ENCODE assay signal across 9 cellular contexts in the genomic region with DNA sequence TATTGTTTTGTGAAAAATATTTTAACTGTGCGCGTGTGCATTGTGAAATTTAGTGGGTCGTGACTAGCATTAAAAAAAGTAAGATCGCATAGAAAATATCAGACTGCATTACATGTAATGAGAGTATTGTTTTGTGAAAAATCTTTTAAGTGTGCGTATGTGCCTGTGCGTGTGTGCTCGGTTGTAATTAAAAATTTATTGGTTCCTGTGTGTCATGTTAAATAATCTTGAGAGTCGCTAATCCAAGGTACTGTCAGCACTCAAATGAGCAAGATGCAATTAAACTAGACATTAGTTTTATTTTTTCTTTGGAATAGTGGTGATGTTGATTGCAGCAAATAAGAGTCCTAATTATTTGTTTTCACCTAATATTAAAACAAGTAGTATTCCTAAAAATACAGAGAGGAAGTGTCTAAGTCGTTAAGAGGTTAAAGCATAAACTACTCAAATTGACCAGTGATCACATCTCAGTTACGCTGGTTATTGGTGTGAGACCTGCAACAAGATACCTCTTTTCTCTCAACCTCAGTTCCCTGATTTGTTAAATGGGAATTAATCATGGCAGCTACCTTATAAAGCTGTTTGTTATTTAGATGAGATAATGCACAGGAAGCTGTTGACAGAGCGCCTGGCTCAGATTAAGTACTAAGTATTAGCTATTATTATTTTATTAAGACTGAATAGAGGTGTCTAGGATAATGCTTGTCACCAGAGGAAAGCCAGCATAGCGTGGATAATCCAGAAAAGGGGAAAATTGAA. TPM values are rescaled to one million over a fixed set of nuclear protein-coding genes. Genes with fewer than 3 reads are reported as not detected.
DNase-seq lines count a peak whose midpoint lies in the region; ATAC-seq and TF ChIP-seq lines count a peak whose summit lies in the region.
"Had no signal": no experiment of that assay in that cellular context is flagged by ENCODE, and none has a peak within 500 bp of the region (broad histone marks: within the 10 kb centered on the region; RNA-seq: fewer than 3 reads in every experiment).

No MANE protein-coding gene starts in this region.

- H3K4me1 ChIP-seq in adrenal gland (replicated peaks in 1 of 2): no peaks in the 10 kb centered on the region

- H3K9me3 Mint-ChIP-seq in activated CD4-positive, alpha-beta T cell treated with anti-CD3 and anti-CD28 coated beads, Interleukin-2, amount 10 ng/mL, durations not matched to agents 7 days and 5 days: no peaks in the 10 kb centered on the region
- H3K9me3 Mint-ChIP-seq in osteocyte (ENCODE audit: unreplicated experiment): no peaks in the 10 kb centered on the region

- peaks cover 19% of the 10 kb centered on the region for H3K4me1 Mint-ChIP-seq in activated CD4-positive, alpha-beta T cell treated with anti-CD3 and anti-CD28 coated beads, Interleukin-2, amount 10 ng/mL, durations not matched to agents 7 days and 5 days
- H3K4me1 Mint-ChIP-seq in osteocyte (ENCODE audit: unreplicated experiment): peaks cover 24% of the 10 kb centered on the region

- H3K4me3 Mint-ChIP-seq in activated CD4-positive, alpha-beta T cell treated with anti-CD3 and anti-CD28 coated beads, Interleukin-2, amount 10 ng/mL, durations not matched to agents 7 days and 5 days: peak overlapping the region; percentile 77
- H3K4me3 Mint-ChIP-seq in osteocyte (ENCODE audit: unreplicated experiment): peak overlapping the region; percentile 78

- WGBS in adrenal gland, 4 donors: 28 to 33% (median 32%) methylated on average over 12 of the region's 12 CpGs

- peaks cover 23% of the 10 kb centered on the region for H3K27me3 ChIP-seq in adrenal gland

- CTCF ChIA-PET in activated CD4-positive, alpha-beta T cell treated with anti-CD3 and anti-CD28 coated beads, Interleukin-2, amount 10 ng/mL, durations not matched to agents 7 days and 5 days (lab: Charles Lee): interaction anchor here (1.0 kb wide), 1 partner anchor 9 kb away, joined by 3 read pairs; no protein-coding TSS in a partner anchor

- intact Hi-C loops in adrenal gland (cut with DNase I): no loop called here

- TF ChIP-seq CTCF in choroid plexus epithelial cell (conservative IDR thresholded peaks at IDR 0.05; ENCODE audit: low read depth, low read length) (no peak), osteocyte (IDR thresholded peaks at IDR 0.05) (no peak), adrenal gland (IDR thresholded peaks at IDR 0.05) (no peak)

- no peak for DNase-seq in activated CD4-positive, alpha-beta T cell treated with anti-CD3 and anti-CD28 coated beads, Interleukin-2, amount 10 ng/mL, durations not matched to agents 7 days and 5 days
- DNase-seq in activated CD4-positive, alpha-beta T cell treated with anti-CD3 and anti-CD28 coated beads for 1 hour: no peak
- peak; percentile 37 for DNase-seq in NCI-H69 (lab: John Stamatoyannopoulos, UW)
- no peak for DNase-seq in choroid plexus epithelial cell (ENCODE audit: low read depth)
- no peak for DNase-seq in osteocyte (ENCODE audit: extremely low spot score, unreplicated experiment)
- DNase-seq in adrenal gland: no peak
- DNase-seq: SHP77 treated with DMSO at 0.1 percent for 48 hours had no signal

- no peaks in the 10 kb centered on the region for H3K9me3 ChIP-seq in adrenal gland (replicated peaks in 1 of 3)

- peak overlapping the region in 1 of 5 donors; percentile 82 for H3K27ac ChIP-seq in adrenal gland

- H3K4me3 ChIP-seq in choroid plexus epithelial cell (ENCODE audit: low read depth, low read length) (peak overlapping the region; percentile 73), adrenal gland (peak overlapping the region in 2 of 4 donors; percentile 65 to 79)

- peaks cover 6% of the 10 kb centered on the region for H3K36me3 Mint-ChIP-seq in activated CD4-positive, alpha-beta T cell treated with anti-CD3 and anti-CD28 coated beads, Interleukin-2, amount 10 ng/mL, durations not matched to agents 7 days and 5 days (ENCODE audit: low read depth)
- peaks cover 6% of the 10 kb centered on the region for H3K36me3 Mint-ChIP-seq in osteocyte (ENCODE audit: unreplicated experiment)

- no peak for TF ChIP-seq POLR2A in adrenal gland (IDR thresholded peaks at IDR 0.05)

- POLR2A ChIA-PET in activated CD4-positive, alpha-beta T cell treated with anti-CD3 and anti-CD28 coated beads, Interleukin-2, amount 10 ng/mL, durations not matched to agents 7 days and 5 days (lab: Charles Lee): no interaction called here

- peaks cover 49% of the 10 kb centered on the region for H3K27me3 Mint-ChIP-seq in activated CD4-positive, alpha-beta T cell treated with anti-CD3 and anti-CD28 coated beads, Interleukin-2, amount 10 ng/mL, durations not matched to agents 7 days and 5 days
- peaks cover 16% of the 10 kb centered on the region for H3K27me3 Mint-ChIP-seq in osteocyte (ENCODE audit: unreplicated experiment)

- no peaks in the 10 kb centered on the region for H3K36me3 ChIP-seq in adrenal gland (replicated peaks in 1 of 2)

- ATAC-seq in HG03442 (IDR thresholded peaks at IDR 0.05; ENCODE audit: unreplicated experiment) (no peak), GM19023 (IDR thresholded peaks at IDR 0.05; ENCODE audit: unreplicated experiment) (no peak)

- H3K27ac Mint-ChIP-seq in activated CD4-positive, alpha-beta T cell treated with anti-CD3 and anti-CD28 coated beads, Interleukin-2, amount 10 ng/mL, durations not matched to agents 7 days and 5 days: peak overlapping the region; percentile 89
- H3K27ac Mint-ChIP-seq in osteocyte (ENCODE audit: unreplicated experiment): no peak overlapping the region

RNA-seq across cellular contexts. Expression of gene ZDBF2, which starts 1.9 kb away (rescaled TPM):
- total RNA-seq in activated CD4-positive, alpha-beta T cell treated with anti-CD3 and anti-CD28 coated beads, Interleukin-2, amount 10 ng/mL, durations not matched to agents 7 days and 5 days: 10 to 100 TPM in 1 of 2 experiments, 1 to 10 TPM in 1; 9.7 to 12.4 TPM
- total RNA-seq in osteocyte (24.5 and 28.8 TPM in 2 replicates), adrenal gland (10 to 100 TPM in 7 of 8 donors, 1 to 10 TPM in 1; 9.6 to 25.5 (median 16.4) TPM)
- polyA plus RNA-seq in adrenal gland: 10 to 100 TPM in 1 of 3 donors, 1 to 10 TPM in 2; 2.3 to 10.0 (median 3.0) TPM
